ENCODE assay signal across 12 cellular contexts in genomic region chr5:107743357-107744000, GRCh38.
DNase-seq lines count a peak whose midpoint lies in the region; ATAC-seq and TF ChIP-seq lines count a peak whose summit lies in the region.
"Had no signal": no experiment of that assay in that cellular context is flagged by ENCODE, and none has a peak within 500 bp of the region (broad histone marks: within the 10 kb centered on the region; RNA-seq: fewer than 3 reads in every experiment).

No MANE protein-coding gene starts in this region.

- POLR2A ChIA-PET in IMR-90 (lab: Charles Lee; ENCODE audit: unreplicated experiment): no interaction called here

- H2AK9ac ChIP-seq in IMR-90 (replicated peaks; ENCODE audit: low read depth, low read length, poor library complexity): no peak overlapping the region

- H3K9me3 ChIP-seq in IMR-90 (ENCODE audit: control insufficient read depth, insufficient read depth, low read length) (no peaks in the 10 kb centered on the region), WERI-Rb-1 (ENCODE audit: severe bottlenecking) (no peaks in the 10 kb centered on the region)
- H3K9me3 ChIP-seq: ascending aorta, prostate gland had no signal

- TF ChIP-seq CTCF in IMR-90 (conservative IDR thresholded peaks at IDR 0.05; ENCODE audit: low read depth, low read length): no peak
- no peak for TF ChIP-seq CTCF in brain microvascular endothelial cell (IDR thresholded peaks at IDR 0.05; ENCODE audit: low read depth, low read length, missing control alignments)
- TF ChIP-seq CTCF in WERI-Rb-1 (IDR thresholded peaks at IDR 0.05; ENCODE audit: low read depth, low read length): no peak

- DNase-seq in AG08395 (ENCODE audit: low spot score) (peak; percentile 74), IMR-90 (peak; percentile 54), brain microvascular endothelial cell (peak; percentile 45), hepatic stellate cell (ENCODE audit: low spot score) (peak; percentile 24), WERI-Rb-1 (no peak), T-helper 9 cell (no peak)
- DNase-seq: activated CD4-positive, CD25-positive, alpha-beta regulatory T cell treated with anti-CD3 and anti-CD28 coated beads, Interleukin-2, amount 50 U/mL, for 72 hours; activated T-cell treated with anti-CD3 and anti-CD28 coated beads, Interleukin-2, amount 50 U/mL, for 4 hours had no signal

- H3K23ac ChIP-seq in IMR-90 (ENCODE audit: low read depth, low read length): no peak overlapping the region

- no peak overlapping the region for H4K8ac ChIP-seq in IMR-90 (ENCODE audit: low read depth in 2 of 2, low read length in 2 of 2)

- peaks cover 1% of the 10 kb centered on the region; the same call in 1 of the 2 replicates for H3K4me1 ChIP-seq in IMR-90 (ENCODE audit: control insufficient read depth, insufficient read depth, low read length)
- H3K4me1 ChIP-seq: ascending aorta, prostate gland had no signal

- H2BK15ac ChIP-seq in IMR-90 (ENCODE audit: low read depth, low read length): no peak overlapping the region

- no peaks in the 10 kb centered on the region for H3K79me1 ChIP-seq in IMR-90 (ENCODE audit: low read depth in 1 of 2, low read length in 2 of 2)

- H3K9ac ChIP-seq in IMR-90 (ENCODE audit: low read depth, low read length): no peak overlapping the region

- H3K27ac ChIP-seq in IMR-90 (ENCODE audit: insufficient read depth, low read length) (no peak overlapping the region), brain microvascular endothelial cell (no peak overlapping the region), WERI-Rb-1 (no peak overlapping the region)
- H3K27ac ChIP-seq: ascending aorta, prostate gland had no signal

- no TSS peak for BruUV-seq in IMR-90 (replicated peaks; lab: Mats Ljungman, UMichigan)

- in situ Hi-C loops in IMR-90 (cut with MboI; ENCODE audit: low sequenced_read_pairs): no loop called here
- in situ Hi-C loops in brain microvascular endothelial cell (cut with HindIII; ENCODE audit: low pct_ligation_motif_present, low sequenced_read_pairs): no loop called here

- no peak overlapping the region for H2BK5ac ChIP-seq in IMR-90 (ENCODE audit: low read depth, low read length, poor library complexity, severe bottlenecking)

- intact Hi-C loops in IMR-90 (cut with micrococcal nuclease): no loop called here

- no peak for TF ChIP-seq POLR2A in IMR-90 (IDR thresholded peaks at IDR 0.05; ENCODE audit: low read depth, low read length)

- H3K4me3 ChIP-seq in IMR-90 (ENCODE audit: insufficient read depth, low read depth, low read length): no peak overlapping the region
- H3K4me3 ChIP-seq in brain microvascular endothelial cell (ENCODE audit: low read depth, low read length): no peak overlapping the region
- no peak overlapping the region for H3K4me3 ChIP-seq in WERI-Rb-1 (ENCODE audit: low read depth, low read length)
- H3K4me3 ChIP-seq: ascending aorta, prostate gland had no signal

- no peak for TF ChIP-seq RAD21 in IMR-90 (IDR thresholded peaks at IDR 0.05; ENCODE audit: low read length)

- peak overlapping the region; percentile 21 for H2BK120ac ChIP-seq in IMR-90 (ENCODE audit: low read depth, low read length)

- peak overlapping the region; percentile 9 for H2AFZ ChIP-seq in IMR-90 (replicated peaks; ENCODE audit: low read length, poor library complexity)

- no peak overlapping the region for H3K14ac ChIP-seq in IMR-90 (replicated peaks; ENCODE audit: low read depth, low read length)

- H2BK20ac ChIP-seq in IMR-90 (ENCODE audit: low read depth, low read length): no peak overlapping the region

- no peak overlapping the region for H3K18ac ChIP-seq in IMR-90 (ENCODE audit: low read depth, low read length)

- H4K20me1 ChIP-seq in IMR-90 (ENCODE audit: insufficient read depth, low read length): no peaks in the 10 kb centered on the region

- H3K27me3 ChIP-seq in IMR-90 (ENCODE audit: control insufficient read depth, insufficient read depth, low read length): no peaks in the 10 kb centered on the region
- no peaks in the 10 kb centered on the region for H3K27me3 ChIP-seq in brain microvascular endothelial cell (replicated peaks)
- no peaks in the 10 kb centered on the region for H3K27me3 ChIP-seq in WERI-Rb-1 (ENCODE audit: insufficient read depth, low read depth, severe bottlenecking)
- H3K27me3 ChIP-seq: ascending aorta had no signal

- no peak overlapping the region for H2AK5ac ChIP-seq in IMR-90 (ENCODE audit: low read depth, low read length)

- CTCF ChIA-PET in IMR-90 (lab: Yijun Ruan, JAX): interaction anchor here (0.6 to 0.9 kb wide), 2 partner anchors 11 to 20 kb away, joined by 3 read pairs; no protein-coding TSS in a partner anchor

- H4K91ac ChIP-seq in IMR-90 (ENCODE audit: insufficient read depth, low read depth, low read length): no peak overlapping the region

- dilution Hi-C loops in IMR-90 (cut with HindIII; ENCODE audit: low sequenced_read_pairs, unreplicated experiment): no loop called here

- no peaks in the 10 kb centered on the region for H3K9me1 ChIP-seq in IMR-90 (ENCODE audit: insufficient read depth, low read length)

- no peak overlapping the region for H3K4me2 ChIP-seq in IMR-90 (ENCODE audit: low read depth, low read length)

- ATAC-seq in IMR-90 (ENCODE audit: low read depth): peak; percentile 88
- ATAC-seq in GM18868 (IDR thresholded peaks at IDR 0.05; ENCODE audit: unreplicated experiment): no peak
- ATAC-seq in GM21717 (IDR thresholded peaks at IDR 0.05; ENCODE audit: unreplicated experiment): no peak
- ATAC-seq: activated T-cell treated with anti-CD3 and anti-CD28 coated beads, Interleukin-2, amount 50 U/mL, for 4 hours had no signal

- no peak overlapping the region for H3K56ac ChIP-seq in IMR-90 (ENCODE audit: extremely low read depth, insufficient read depth, low read length)

- no CpG with 5 or more reads among the region's 3 CpGs for WGBS in IMR-90 (ENCODE audit: extremely low coverage in 2 of 2, insufficient read length in 1 of 2), 2 experiments

- no peak overlapping the region for H4K5ac ChIP-seq in IMR-90 (ENCODE audit: low read depth, low read length)

- H3K36me3 ChIP-seq in IMR-90 (ENCODE audit: control insufficient read depth, insufficient read depth, low read length): no peaks in the 10 kb centered on the region
- H3K36me3 ChIP-seq in brain microvascular endothelial cell (replicated peaks): no peaks in the 10 kb centered on the region
- H3K36me3 ChIP-seq in WERI-Rb-1: no peaks in the 10 kb centered on the region
- H3K36me3 ChIP-seq: ascending aorta, prostate gland had no signal

- H3K4ac ChIP-seq in IMR-90 (ENCODE audit: low read depth, low read length): no peak overlapping the region

TF ChIP-seq in IMR-90, 13 proteins besides CTCF, POLR2A, EP300 and RAD21:
- no peak for TF ChIP-seq MXI1 (IDR thresholded peaks at IDR 0.05; ENCODE audit: borderline replicate concordance, low read depth, low read length)

Comparison
In these comparisons a context has a peak if more than half of its experiments do, and no peak if none do; other contexts are left out.
1. DNase-seq: peak in AG08395 (single experiment), IMR-90 (single experiment), brain microvascular endothelial cell (single experiment) and hepatic stellate cell (single experiment); none in WERI-Rb-1 (single experiment) and T-helper 9 cell (single experiment).